ENCODE assay signal across 8 cellular contexts in the genomic region with DNA sequence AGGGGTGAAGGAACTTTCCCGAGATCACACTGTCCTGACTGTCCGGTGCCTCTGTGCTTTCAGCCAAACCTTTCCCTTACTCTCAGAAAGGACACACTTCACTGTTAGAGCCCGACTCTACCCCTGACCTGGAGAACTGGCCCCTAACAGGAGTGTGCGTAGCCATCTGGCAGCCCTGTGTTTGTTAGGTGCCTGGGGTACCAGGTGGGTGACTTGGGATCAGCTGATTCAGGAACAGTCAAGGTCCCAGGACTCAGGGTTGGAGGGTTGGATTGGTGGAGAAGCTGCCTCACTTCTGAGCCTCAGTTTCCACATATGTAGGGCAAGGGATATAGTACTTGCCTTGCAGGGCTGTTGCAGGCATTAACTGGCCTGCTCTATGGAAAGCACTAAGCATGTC.
"Had no signal": no experiment of that assay in that cellular context is flagged by ENCODE, and none has a peak within 500 bp of the region (broad histone marks: within the 10 kb centered on the region; RNA-seq: fewer than 3 reads in every experiment).

No MANE protein-coding gene starts in this region.

- DNase-seq: H9, HCEC 1CT, HFFc6, KBM-7 had no signal

- H3K9me3 Mint-ChIP-seq: HFFc6 had no signal

- H3K27ac Mint-ChIP-seq: GM23338, H9, HFFc6, IgD-negative memory B cell had no signal

- ATAC-seq: GM23338, HepG2 had no signal

- H3K27ac ChIP-seq: HL-60 had no signal

- H3K4me3 ChIP-seq: GM23338 had no signal

- H3K4me3 Mint-ChIP-seq: GM23338, H9, HFFc6, IgD-negative memory B cell had no signal
